In genomic region chr18:54357660-54358494, GRCh38 we compare ENCODE assay signal across 9 cellular contexts. TPM values are rescaled to one million over a fixed set of nuclear protein-coding genes. Genes with fewer than 3 reads are reported as not detected.
DNase-seq lines count a peak whose midpoint lies in the region; ATAC-seq, FAIRE-seq and TF ChIP-seq lines count a peak whose summit lies in the region.
"Had no signal": no experiment of that assay in that cellular context is flagged by ENCODE, and none has a peak within 500 bp of the region (broad histone marks: within the 10 kb centered on the region; RNA-seq: fewer than 3 reads in every experiment).

Gene C18orf54, plus strand, starts transcription at chr18:54357906. Its CDS starts 2,667 bp downstream, at chr18:54360573.
Gene STARD6, minus strand, starts transcription at chr18:54357858. Its CDS starts 3,285 bp downstream, at chr18:54354573.

- H3K4me1 Mint-ChIP-seq in activated CD4-positive, alpha-beta T cell treated with anti-CD3 and anti-CD28 coated beads for 36 hours: peaks cover 16% of the 10 kb centered on the region

- H3K27ac ChIP-seq in BLaER1 treated with 17β-estradiol and CSF1 and Interleukin-3, amounts not matched to agents 10 nM and 100 nM: peak within 1 kb of the TSS; percentile 58 to 96 (median 89)
- H3K27ac ChIP-seq in colonic mucosa: peak within 1 kb of the TSS; percentile 44

- POLR2A ChIA-PET in activated CD4-positive, alpha-beta T cell treated with anti-CD3 and anti-CD28 coated beads for 36 hours (lab: Charles Lee): interaction anchor here (0.7 to 1.7 kb wide), 6 partner anchors 10 to 135 kb away, joined by 3 to 13 read pairs (median 4); partner anchors contain the start of gene MBD2

- H3K9ac ChIP-seq in BLaER1 treated with 17β-estradiol and CSF1 and Interleukin-3, amounts not matched to agents 10 nM and 100 nM: peak within 1 kb of the TSS; percentile 84 to 95 (median 92)
- peak within 1 kb of the TSS; percentile 74 to 76 for H3K9ac ChIP-seq in colonic mucosa (ENCODE audit: low read depth in 2 of 2, low read length in 2 of 2)

- DNase-seq in GM19239 (ENCODE audit: insufficient read length, low spot score): peak; percentile 83
- DNase-seq in NCI-H510A (lab: John Stamatoyannopoulos, UW): peak; percentile 73
- peak; percentile 92 for DNase-seq in activated CD4-positive, alpha-beta T cell treated with anti-CD3 and anti-CD28 coated beads for 36 hours
- DNase-seq in colonic mucosa: peak; percentile 90
- DNase-seq in left lobe of liver (ENCODE audit: low spot score): peak; percentile 85
- DNase-seq in stimulated activated CD4-positive, alpha-beta T cell treated with anti-CD3 and anti-CD28 coated beads, Interleukin-2, amount 100 ng/mL, for 24 hours: peak; percentile 87 to 88

- H3K4me3 Mint-ChIP-seq in activated CD4-positive, alpha-beta T cell treated with anti-CD3 and anti-CD28 coated beads for 36 hours: peak within 1 kb of the TSS; percentile 99

- intact Hi-C loops in activated CD4-positive, alpha-beta T cell treated with anti-CD3 and anti-CD28 coated beads for 36 hours (cut with DNase I, micrococcal nuclease): loop anchor here (1.0 to 5.0 kb wide), 8 partner anchors 73 to 588 kb away; partner anchors contain the start of genes POLI (in 2 of the 2) and MBD2 (in 1 of the 2)
- intact Hi-C loops in colonic mucosa (cut with DNase I): no loop called here

- H3K4me1 ChIP-seq in BLaER1 treated with 17β-estradiol and CSF1 and Interleukin-3, amounts not matched to agents 10 nM and 100 nM: peaks cover 12 to 20% (median 18%) of the 10 kb centered on the region in 10 experiments; a peak in 18 of 20 replicates
- no peaks in the 10 kb centered on the region for H3K4me1 ChIP-seq in colonic mucosa

- peak within 1 kb of the TSS; percentile 76 to 95 (median 89) for H3K4me3 ChIP-seq in BLaER1 treated with 17β-estradiol and CSF1 and Interleukin-3, amounts not matched to agents 10 nM and 100 nM
- peak within 1 kb of the TSS; percentile 60 for H3K4me3 ChIP-seq in colonic mucosa

- FAIRE-seq in GM19239 (lab: Jason Lieb, UNC): peak; percentile 92
- FAIRE-seq: islet of Langerhans had no signal

- peak; percentile 92 for ATAC-seq in HG03442 (IDR thresholded peaks at IDR 0.05; ENCODE audit: unreplicated experiment)
- peak; percentile 97 for ATAC-seq in activated CD4-positive, alpha-beta T cell treated with anti-CD3 and anti-CD28 coated beads for 36 hours
- ATAC-seq in left lobe of liver: peak; percentile 99

- H3K36me3 Mint-ChIP-seq in activated CD4-positive, alpha-beta T cell treated with anti-CD3 and anti-CD28 coated beads for 36 hours (ENCODE audit: low read depth): peaks cover 19% of the 10 kb centered on the region

- H4K20me1 ChIP-seq in BLaER1 treated with 17β-estradiol and CSF1 and Interleukin-3, amounts not matched to agents 10 nM and 100 nM: no peaks in the 10 kb centered on the region

- peaks cover 4% of the 10 kb centered on the region for H3K27me3 Mint-ChIP-seq in activated CD4-positive, alpha-beta T cell treated with anti-CD3 and anti-CD28 coated beads for 36 hours

- no peaks in the 10 kb centered on the region for H3K9me3 ChIP-seq in BLaER1 treated with 17β-estradiol and CSF1 and Interleukin-3, amounts not matched to agents 10 nM and 100 nM (replicated peaks in 1 of 11)
- no peaks in the 10 kb centered on the region for H3K9me3 ChIP-seq in colonic mucosa

- peaks cover 4 to 21% (median 12%) of the 10 kb centered on the region in 11 experiments; a peak in 19 of 22 replicates for H3K36me3 ChIP-seq in BLaER1 treated with 17β-estradiol and CSF1 and Interleukin-3, amounts not matched to agents 10 nM and 100 nM
- H3K36me3 ChIP-seq in colonic mucosa: no peaks in the 10 kb centered on the region

- CTCF ChIA-PET in activated CD4-positive, alpha-beta T cell treated with anti-CD3 and anti-CD28 coated beads for 36 hours (lab: Charles Lee): interaction anchor here (0.6 to 3.2 kb wide), 19 partner anchors 12 to 475 kb away, joined by 3 to 16 read pairs (median 4); no protein-coding TSS in a partner anchor

- H3K27me3 ChIP-seq in BLaER1 treated with 17β-estradiol and CSF1 and Interleukin-3, amounts not matched to agents 10 nM and 100 nM: no peaks in the 10 kb centered on the region
- H3K27me3 ChIP-seq in colonic mucosa: no peaks in the 10 kb centered on the region

- peak within 1 kb of the TSS; percentile 74 to 93 (median 82) for H3K4me2 ChIP-seq in BLaER1 treated with 17β-estradiol and CSF1 and Interleukin-3, amounts not matched to agents 10 nM and 100 nM

- peak within 1 kb of the TSS; percentile 97 for H3K27ac Mint-ChIP-seq in activated CD4-positive, alpha-beta T cell treated with anti-CD3 and anti-CD28 coated beads for 36 hours

- no peaks in the 10 kb centered on the region for H3K9me3 Mint-ChIP-seq in activated CD4-positive, alpha-beta T cell treated with anti-CD3 and anti-CD28 coated beads for 36 hours (ENCODE audit: low read depth)

- TF ChIP-seq CTCF in colonic mucosa (IDR thresholded peaks at IDR 0.05): peak; percentile 16

RNA-seq across cellular contexts. Expression of gene C18orf54, which starts in this region (rescaled TPM):
- 1 to 10 TPM; 8.5 to 9.9 TPM for total RNA-seq in activated CD4-positive, alpha-beta T cell treated with anti-CD3 and anti-CD28 coated beads for 36 hours
- 1 to 10 TPM; 2.9 to 6.1 TPM for total RNA-seq in colonic mucosa
- total RNA-seq in left lobe of liver: 0.35 TPM

RNA-seq across cellular contexts. Expression of gene STARD6, which starts in this region (rescaled TPM):
- total RNA-seq in activated CD4-positive, alpha-beta T cell treated with anti-CD3 and anti-CD28 coated beads for 36 hours: under 1 TPM in 1 of 2 experiments, not detected in 1; 0.23 TPM
- total RNA-seq in colonic mucosa (not detected), left lobe of liver (not detected)

Comparison
In these comparisons a context has a peak if more than half of its experiments do, and no peak if none do; other contexts are left out.
1. Peak in every context shown above with its lines: DNase-seq, ATAC-seq, H3K4me3 ChIP-seq and H3K27ac ChIP-seq.
2. Peak in DNase-seq and ATAC-seq in left lobe of liver; RNA of the genes that start here not detected or under 1 TPM.